1 cellular context compared by ENCODE assay signal in genomic region chr19:33176670-33177416, GRCh38.
A peak's percentile ranks its signal among the peaks of the same experiment; 100 is the strongest.
TF ChIP-seq lines count a peak whose summit lies in the region.

No MANE protein-coding gene starts in this region.

TF ChIP-seq in HCT116, 20 proteins besides CTCF, POLR2A, EP300 and RAD21 (continued from another document):
- TF ChIP-seq ZBTB33 (IDR thresholded peaks at IDR 0.05; ENCODE audit: extremely low read depth, insufficient replicate concordance, low read length) (no peak), CBX3 (IDR thresholded peaks at IDR 0.05; ENCODE audit: low read depth) (peak; percentile 14; the same call in 1 of the 2 replicates), SRF (IDR thresholded peaks at IDR 0.05; ENCODE audit: low read depth) (no peak; the same call in 1 of the 2 replicates), ZNF274 (IDR thresholded peaks at IDR 0.05; ENCODE audit: low read depth, low read length) (no peak), SIN3A (IDR thresholded peaks at IDR 0.05; ENCODE audit: low read depth) (peak; percentile 56; the same call in 1 of the 2 replicates), CEBPB (IDR thresholded peaks at IDR 0.05; ENCODE audit: low read depth) (no peak), JUND (IDR thresholded peaks at IDR 0.05) (no peak), POLR2AphosphoS5 (IDR thresholded peaks at IDR 0.05; ENCODE audit: low read depth, low read length) (peak; percentile 98), EZH2 (IDR thresholded peaks at IDR 0.05) (no peak)
- TF ChIP-seq, protein P1, sequence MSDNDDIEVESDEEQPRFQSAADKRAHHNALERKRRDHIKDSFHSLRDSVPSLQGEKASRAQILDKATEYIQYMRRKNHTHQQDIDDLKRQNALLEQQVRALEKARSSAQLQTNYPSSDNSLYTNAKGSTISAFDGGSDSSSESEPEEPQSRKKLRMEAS (IDR thresholded peaks at IDR 0.05): peak; percentile 72
